ENCODE assay signal across 16 cellular contexts in genomic region chr2:2573658-2574293, GRCh38.
DNase-seq lines count a peak whose midpoint lies in the region; ATAC-seq, FAIRE-seq and TF ChIP-seq lines count a peak whose summit lies in the region.
"Had no signal": no experiment of that assay in that cellular context is flagged by ENCODE, and none has a peak within 500 bp of the region (broad histone marks: within the 10 kb centered on the region; RNA-seq: fewer than 3 reads in every experiment).

No MANE protein-coding gene starts in this region.

- FAIRE-seq in HepG2 (lab: Jason Lieb, UNC), result peak; percentile 81

- no peaks in the 10 kb centered on the region for H3K36me3 ChIP-seq in HepG2 (replicated peaks in 1 of 2; ENCODE audit: control insufficient read depth in 1 of 2, insufficient read depth in 2 of 2, low read length in 2 of 2)
- H3K36me3 ChIP-seq in right lobe of liver, result no peaks in the 10 kb centered on the region
- H3K36me3 ChIP-seq in vagina, result no peaks in the 10 kb centered on the region
- H3K36me3 ChIP-seq: ascending aorta had no signal

- TF ChIP-seq POLR2A in HepG2 (IDR thresholded peaks at IDR 0.05; ENCODE audit: insufficient read depth in 1 of 2, low read depth in 2 of 2, low read length in 2 of 2) (no peak), right lobe of liver (IDR thresholded peaks at IDR 0.05) (no peak), vagina (IDR thresholded peaks at IDR 0.05) (no peak)

- CTCF ChIA-PET in HepG2 (lab: Yijun Ruan, JAX; ENCODE audit: low intra/inter-chr PET ratio, low total read pairs), result no interaction called here

- no peak overlapping the region for H3K4me2 ChIP-seq in HepG2 (ENCODE audit: low read depth, low read length)

- intact Hi-C loops in HepG2 (cut with micrococcal nuclease; ENCODE audit: unreplicated experiment), result no loop called here
- intact Hi-C loops in right lobe of liver (cut with DNase I), result no loop called here
- intact Hi-C loops in vagina (cut with DNase I), result no loop called here

- 63% methylated on average over 15 of the region's 15 CpGs for WGBS in HepG2 (ENCODE audit: low lambda C conversion rate)
- 85% methylated on average over 12 of the region's 15 CpGs for WGBS in right lobe of liver (ENCODE audit: insufficient coverage, low coverage, low lambda C conversion rate, missing lambda C conversion rate)

- in situ Hi-C loops in HepG2 (cut with HindIII; ENCODE audit: extremely low pct_ligation_motif_present, low pct_unique_long_range_greater_than_20kb), result no loop called here

- ATAC-seq in HepG2, result no peak
- no peak for ATAC-seq in right lobe of liver
- no peak for ATAC-seq in GM21367 (IDR thresholded peaks at IDR 0.05; ENCODE audit: unreplicated experiment)
- ATAC-seq: HCT116 had no signal

- peak; percentile 3 for DNase-seq in HepG2 (ENCODE audit: low spot score)
- no peak for DNase-seq in right lobe of liver
- peak; percentile 17 for DNase-seq in NCI-H460 (ENCODE audit: extremely low read depth, low read depth)
- DNase-seq in dermis blood vessel endothelial cell, result peak; percentile 2
- peak; percentile 52 to 55 for DNase-seq in vagina (ENCODE audit: extremely low spot score in 2 of 2)
- no peak for DNase-seq in inferior parietal cortex (ENCODE audit: extremely low spot score)
- DNase-seq: GF-D8; immature natural killer cell; NCI-H1436; NK-92 treated with Interleukin-12 subunit alpha and Interleukin-12 subunit beta, amount 100 ng/mL, for 24 hours; occipital lobe had no signal

- H3K27me3 ChIP-seq in HepG2 (ENCODE audit: control insufficient read depth in 1 of 2, insufficient read depth in 2 of 2, low read length in 2 of 2) (peaks cover 0 to 20% of the 10 kb centered on the region in 2 experiments; a peak in 1 of 5 replicates), right lobe of liver (no peaks in the 10 kb centered on the region), vagina (no peaks in the 10 kb centered on the region)
- H3K27me3 ChIP-seq: ascending aorta had no signal

- H3K4me3 ChIP-seq in HepG2 (replicated peaks in 1 of 3; ENCODE audit: insufficient read depth in 1 of 3, low read depth in 2 of 3, low read length in 3 of 3) (no peak overlapping the region), right lobe of liver (no peak overlapping the region), vagina (no peak overlapping the region)
- H3K4me3 ChIP-seq: ascending aorta, skin epidermis had no signal

- H3K27ac ChIP-seq in HepG2 (ENCODE audit: extremely low read length, insufficient read depth, low read length), result no peak overlapping the region
- no peak overlapping the region for H3K27ac ChIP-seq in right lobe of liver
- H3K27ac ChIP-seq in vagina, result no peak overlapping the region
- H3K27ac ChIP-seq: ascending aorta, C4-2B, skin epidermis had no signal

- no peaks in the 10 kb centered on the region for H4K20me1 ChIP-seq in HepG2 (ENCODE audit: insufficient read depth, low read length)

- BruUV-seq in HepG2 (replicated peaks; lab: Mats Ljungman, UMichigan), result no TSS peak

- H3K9me3 ChIP-seq in HepG2 (ENCODE audit: low read length) (peaks cover 17% of the 10 kb centered on the region), right lobe of liver (no peaks in the 10 kb centered on the region), vagina (no peaks in the 10 kb centered on the region)
- H3K9me3 ChIP-seq: ascending aorta had no signal

- no peaks in the 10 kb centered on the region for H3K79me2 ChIP-seq in HepG2 (ENCODE audit: insufficient read depth, low read length)

- H3K4me1 ChIP-seq in HepG2 (ENCODE audit: insufficient read depth, low read length) (no peaks in the 10 kb centered on the region), right lobe of liver (no peaks in the 10 kb centered on the region), vagina (no peaks in the 10 kb centered on the region)
- H3K4me1 ChIP-seq: ascending aorta had no signal

- no peak for TF ChIP-seq RAD21 in HepG2 (CRISPR knock-in tag; IDR thresholded peaks at IDR 0.05)

- TF ChIP-seq EP300 in HepG2 (IDR thresholded peaks at IDR 0.05; ENCODE audit: low read depth in 2 of 2, low read length in 2 of 2) (no peak), HepG2 (CRISPR knock-in tag; IDR thresholded peaks at IDR 0.05; ENCODE audit: borderline replicate concordance) (no peak)

- H3K9ac ChIP-seq in HepG2 (ENCODE audit: insufficient read depth, low read depth, low read length), result no peak overlapping the region

- POLR2A ChIA-PET in HepG2 (lab: Yijun Ruan, JAX), result no interaction called here

- no peak overlapping the region for H2AFZ ChIP-seq in HepG2 (ENCODE audit: low read length)

- TF ChIP-seq CTCF in HepG2 (CRISPR knock-in tag; IDR thresholded peaks at IDR 0.05), result no peak
- TF ChIP-seq CTCF in right lobe of liver (IDR thresholded peaks at IDR 0.05), result no peak
- TF ChIP-seq CTCF in vagina (IDR thresholded peaks at IDR 0.05), result no peak

TF ChIP-seq in HepG2, 621 proteins besides CTCF, POLR2A, EP300 and RAD21 (continues in another document):
- TF ChIP-seq HOXA3 (CRISPR knock-in tag; IDR thresholded peaks at IDR 0.05) (peak; percentile 89), ISL2 (CRISPR knock-in tag; IDR thresholded peaks at IDR 0.05) (no peak), ZBTB40 (IDR thresholded peaks at IDR 0.05) (0 out of 2 replicates have a peak, but pooled peaks have one; percentile 18), ZBTB40 (CRISPR knock-in tag; IDR thresholded peaks at IDR 0.05) (no peak), FOXK2 (IDR thresholded peaks at IDR 0.05) (0 out of 2 replicates have a peak, but pooled peaks have one; percentile 6), CREM (IDR thresholded peaks at IDR 0.05) (peak; percentile 57; the same call in 1 of the 2 replicates), CREM (CRISPR knock-in tag; IDR thresholded peaks at IDR 0.05) (no peak), ZNF567 (CRISPR knock-in tag; IDR thresholded peaks at IDR 0.05; ENCODE audit: borderline replicate concordance) (no peak)
- TF ChIP-seq, protein P1, sequence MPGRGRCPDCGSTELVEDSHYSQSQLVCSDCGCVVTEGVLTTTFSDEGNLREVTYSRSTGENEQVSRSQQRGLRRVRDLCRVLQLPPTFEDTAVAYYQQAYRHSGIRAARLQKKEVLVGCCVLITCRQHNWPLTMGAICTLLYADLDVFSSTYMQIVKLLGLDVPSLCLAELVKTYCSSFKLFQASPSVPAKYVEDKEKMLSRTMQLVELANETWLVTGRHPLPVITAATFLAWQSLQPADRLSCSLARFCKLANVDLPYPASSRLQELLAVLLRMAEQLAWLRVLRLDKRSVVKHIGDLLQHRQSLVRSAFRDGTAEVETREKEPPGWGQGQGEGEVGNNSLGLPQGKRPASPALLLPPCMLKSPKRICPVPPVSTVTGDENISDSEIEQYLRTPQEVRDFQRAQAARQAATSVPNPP (CRISPR knock-in tag; IDR thresholded peaks at IDR 0.05), result no peak

Comparison
In these comparisons a context has a peak if more than half of its experiments do, and no peak if none do; other contexts are left out.
1. DNase-seq: peak in HepG2 (single experiment), NCI-H460 (single experiment), dermis blood vessel endothelial cell (single experiment) and vagina (2 of 2); none in right lobe of liver (0 of 3) and inferior parietal cortex (single experiment).